2 cellular contexts compared by ENCODE assay signal in genomic region chr11:113462830-113463229, GRCh38.
A peak's percentile ranks its signal among the peaks of the same experiment; 100 is the strongest.
TF ChIP-seq lines count a peak whose summit lies in the region.

No MANE protein-coding gene starts in this region.

TF ChIP-seq in HepG2, 621 proteins besides CTCF, POLR2A, EP300 and RAD21:
- TF ChIP-seq ZNF775 (CRISPR knock-in tag; IDR thresholded peaks at IDR 0.05; ENCODE audit: borderline replicate concordance) (no peak), ERF (CRISPR knock-in tag; IDR thresholded peaks at IDR 0.05) (no peak), ZNF160 (CRISPR knock-in tag; IDR thresholded peaks at IDR 0.05) (no peak), SOX5 (CRISPR knock-in tag; IDR thresholded peaks at IDR 0.05; ENCODE audit: borderline replicate concordance) (no peak), TBX2 (CRISPR knock-in tag; IDR thresholded peaks at IDR 0.05; ENCODE audit: borderline replicate concordance) (no peak), ARID5B (CRISPR knock-in tag; IDR thresholded peaks at IDR 0.05) (no peak), RAD51 (IDR thresholded peaks at IDR 0.05; ENCODE audit: borderline replicate concordance) (peak; percentile 58; the same call in 1 of the 2 replicates), ZNF782 (CRISPR knock-in tag; IDR thresholded peaks at IDR 0.05; ENCODE audit: borderline replicate concordance) (no peak)

TF ChIP-seq in K562, 482 proteins besides CTCF, POLR2A, EP300 and RAD21:
- TF ChIP-seq NRF1 (conservative IDR thresholded peaks at IDR 0.05 in 1 of 2, IDR thresholded peaks at IDR 0.05 in 1 of 2) (peak in 1 of 2 experiments; percentile 19; a peak in 1 of 4 replicates), TOE1 (IDR thresholded peaks at IDR 0.05; ENCODE audit: borderline replicate concordance) (0 out of 2 replicates have a peak, but pooled peaks have one; percentile 48), TOE1 (CRISPR knock-in tag; IDR thresholded peaks at IDR 0.05; ENCODE audit: borderline replicate concordance, low read depth) (no peak), USF2 (CRISPR knock-in tag; IDR thresholded peaks at IDR 0.05) (peak; percentile 11; the same call in 1 of the 2 replicates), ILF3 (IDR thresholded peaks at IDR 0.05; ENCODE audit: borderline replicate concordance) (no peak), RAD51 (IDR thresholded peaks at IDR 0.05; ENCODE audit: borderline replicate concordance, low read depth) (peak; percentile 67; the same call in 1 of the 2 replicates), TAL1 (IDR thresholded peaks at IDR 0.05) (no peak), PCBP1 (IDR thresholded peaks at IDR 0.05; ENCODE audit: low read depth, low read length, poor library complexity, severe bottlenecking) (no peak), ATF2 (CRISPR knock-in tag; IDR thresholded peaks at IDR 0.05) (no peak), PRPF4 (IDR thresholded peaks at IDR 0.05; ENCODE audit: insufficient read depth, low read depth, low read length, poor library complexity, severe bottlenecking) (no peak), YY1 (IDR thresholded peaks at IDR 0.05; ENCODE audit: borderline replicate concordance in 1 of 3, control insufficient read depth in 1 of 3, extremely low read depth in 1 of 3, insufficient read depth in 3 of 3, insufficient read length in 1 of 3, insufficient replicate concordance in 2 of 3, low read depth in 1 of 3, low read length in 2 of 3) (no peak), SMARCA4 (IDR thresholded peaks at IDR 0.05) (no peak), ZNF184 (CRISPR knock-in tag; IDR thresholded peaks at IDR 0.05) (no peak), TFE3 (CRISPR knock-in tag; IDR thresholded peaks at IDR 0.05) (peak; percentile 83)
TF ChIP-seq in K562: peak in this region for 5.
